9 cellular contexts compared by ENCODE assay signal in the genomic region with DNA sequence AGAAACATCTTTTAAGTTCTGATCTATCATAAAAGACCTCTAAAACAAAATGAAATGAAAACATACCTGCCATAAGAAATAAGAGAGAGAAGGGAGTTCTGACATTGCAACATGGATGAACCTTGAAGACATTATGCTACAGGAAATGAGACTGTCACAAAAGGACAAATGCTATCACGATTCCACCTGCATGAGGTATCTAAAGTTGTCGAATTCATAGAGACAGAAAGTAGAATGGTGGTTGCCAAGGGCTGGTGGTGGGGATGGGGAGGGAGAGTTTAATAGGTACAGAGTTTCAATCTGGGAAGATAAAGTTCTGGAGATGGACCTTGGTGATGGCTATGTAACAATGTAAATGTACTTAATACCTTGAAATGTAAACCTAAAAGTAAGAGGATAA. TPM values are rescaled to one million over a fixed set of nuclear protein-coding genes. Genes with fewer than 3 reads are reported as not detected.
DNase-seq lines count a peak whose midpoint lies in the region; ATAC-seq and TF ChIP-seq lines count a peak whose summit lies in the region.
"Had no signal": no experiment of that assay in that cellular context is flagged by ENCODE, and none has a peak within 500 bp of the region (broad histone marks: within the 10 kb centered on the region; RNA-seq: fewer than 3 reads in every experiment).

No MANE protein-coding gene starts in this region.

- CTCF ChIA-PET in CD8-positive, alpha-beta memory T cell (lab: Charles Lee), result interaction anchor here (1.5 kb wide), 1 partner anchor 23 kb away, joined by 5 read pairs; no protein-coding TSS in a partner anchor

- H3K4me3 Mint-ChIP-seq in CD8-positive, alpha-beta memory T cell, result peak overlapping the region; percentile 98 to 100 (median 99)
- peak overlapping the region; percentile 98 to 99 for H3K4me3 Mint-ChIP-seq in effector memory CD8-positive, alpha-beta T cell
- peak overlapping the region; percentile 96 for H3K4me3 Mint-ChIP-seq in natural killer cell

- H3K27me3 ChIP-seq in CD8-positive, alpha-beta memory T cell (ENCODE audit: insufficient read depth, low read length, poor library complexity, severe bottlenecking), result no peaks in the 10 kb centered on the region

- TF ChIP-seq CTCF in NB4 (IDR thresholded peaks at IDR 0.05; ENCODE audit: low read depth, low read length), result no peak
- no peak for TF ChIP-seq CTCF in natural killer cell (IDR thresholded peaks at IDR 0.05)

- H3K9me3 ChIP-seq in CD8-positive, alpha-beta memory T cell (ENCODE audit: low read length), result no peaks in the 10 kb centered on the region

- no peak for ATAC-seq in effector memory CD8-positive, alpha-beta T cell (replicated peaks)
- ATAC-seq in natural killer cell (no peak), HG03457 (IDR thresholded peaks at IDR 0.05; ENCODE audit: unreplicated experiment) (no peak)

- no peak for TF ChIP-seq POLR2A in NB4 (IDR thresholded peaks at IDR 0.05; ENCODE audit: extremely low read depth, insufficient read length)

- H3K4me3 ChIP-seq in CD8-positive, alpha-beta memory T cell (ENCODE audit: low read length), result peak overlapping the region; percentile 94
- H3K4me3 ChIP-seq in NB4 (ENCODE audit: low read depth, low read length), result peak overlapping the region; percentile 67

- peak overlapping the region; percentile 99 for H3K27ac ChIP-seq in CD8-positive, alpha-beta memory T cell (ENCODE audit: low read depth, low read length)

- DNase-seq in CD8-positive, alpha-beta memory T cell, result no peak
- DNase-seq in NB4 (ENCODE audit: low read depth), result no peak
- DNase-seq in effector memory CD8-positive, alpha-beta T cell, result no peak
- no peak for DNase-seq in natural killer cell
- DNase-seq in GDM1 (lab: John Stamatoyannopoulos, UW), result no peak
- DNase-seq in COR-L47 (lab: John Stamatoyannopoulos, UW), result no peak
- DNase-seq in NCI-H1417 treated with DMSO at 0.1 percent for 48 hours (lab: John Stamatoyannopoulos, UW), result no peak
- DNase-seq: NCI-H1092 had no signal

- H3K4me1 Mint-ChIP-seq in CD8-positive, alpha-beta memory T cell, result peaks cover 65 to 72% (median 71%) of the 10 kb centered on the region in 3 donors
- H3K4me1 Mint-ChIP-seq in effector memory CD8-positive, alpha-beta T cell (ENCODE audit: low read depth in 2 of 2), result peaks cover 59 to 68% of the 10 kb centered on the region in 2 donors
- peaks cover 65 to 71% of the 10 kb centered on the region in 2 donors for H3K4me1 Mint-ChIP-seq in natural killer cell

- H3K27ac Mint-ChIP-seq in CD8-positive, alpha-beta memory T cell, result peak overlapping the region; percentile 88 to 100 (median 99)
- peak overlapping the region; percentile 86 to 99 for H3K27ac Mint-ChIP-seq in effector memory CD8-positive, alpha-beta T cell
- H3K27ac Mint-ChIP-seq in natural killer cell, result peak overlapping the region; percentile 93 to 95

- H3K9me3 Mint-ChIP-seq in CD8-positive, alpha-beta memory T cell, result peaks cover 0 to 2% (median 0%) of the 10 kb centered on the region in 5 donors
- peaks cover 0 to 2% of the 10 kb centered on the region in 2 donors for H3K9me3 Mint-ChIP-seq in effector memory CD8-positive, alpha-beta T cell
- H3K9me3 Mint-ChIP-seq in natural killer cell, result no peaks in the 10 kb centered on the region

- peaks cover 69% of the 10 kb centered on the region for H3K4me1 ChIP-seq in CD8-positive, alpha-beta memory T cell (ENCODE audit: insufficient read depth, low read length)

- POLR2A ChIA-PET in CD8-positive, alpha-beta memory T cell (lab: Charles Lee), result interaction anchor here (1.0 to 2.2 kb wide), 2 partner anchors 13 to 54 kb away, joined by 5 to 28 read pairs; no protein-coding TSS in a partner anchor

- peaks cover 4% of the 10 kb centered on the region for H3K36me3 ChIP-seq in CD8-positive, alpha-beta memory T cell (ENCODE audit: insufficient read depth, low read length)

- peaks cover 0 to 3% of the 10 kb centered on the region in 2 donors for H3K27me3 Mint-ChIP-seq in CD8-positive, alpha-beta memory T cell
- no peaks in the 10 kb centered on the region for H3K27me3 Mint-ChIP-seq in effector memory CD8-positive, alpha-beta T cell
- H3K27me3 Mint-ChIP-seq in natural killer cell (ENCODE audit: low read depth in 2 of 2), result no peaks in the 10 kb centered on the region

- H3K36me3 Mint-ChIP-seq in CD8-positive, alpha-beta memory T cell, result peaks cover 21 to 71% (median 28%) of the 10 kb centered on the region in 3 donors
- H3K36me3 Mint-ChIP-seq in effector memory CD8-positive, alpha-beta T cell (ENCODE audit: insufficient read depth), result peaks cover 90% of the 10 kb centered on the region
- H3K36me3 Mint-ChIP-seq in natural killer cell, result no peaks in the 10 kb centered on the region

- intact Hi-C loops in natural killer cell (cut with micrococcal nuclease), result loop anchor here (2.0 to 5.0 kb wide), 2 partner anchors 19 to 96 kb away; no protein-coding TSS in a partner anchor

RNA-seq across cellular contexts. Expression of a gene that starts 3.3 kb away (rescaled TPM):
- total RNA-seq in CD8-positive, alpha-beta memory T cell, result 100 to 1,000 TPM; 296 to 299 TPM
- 325 TPM for polyA plus RNA-seq in CD8-positive, alpha-beta memory T cell
- 100 to 1,000 TPM; 119 to 157 (median 133) TPM for total RNA-seq in natural killer cell
